In the genomic region with DNA sequence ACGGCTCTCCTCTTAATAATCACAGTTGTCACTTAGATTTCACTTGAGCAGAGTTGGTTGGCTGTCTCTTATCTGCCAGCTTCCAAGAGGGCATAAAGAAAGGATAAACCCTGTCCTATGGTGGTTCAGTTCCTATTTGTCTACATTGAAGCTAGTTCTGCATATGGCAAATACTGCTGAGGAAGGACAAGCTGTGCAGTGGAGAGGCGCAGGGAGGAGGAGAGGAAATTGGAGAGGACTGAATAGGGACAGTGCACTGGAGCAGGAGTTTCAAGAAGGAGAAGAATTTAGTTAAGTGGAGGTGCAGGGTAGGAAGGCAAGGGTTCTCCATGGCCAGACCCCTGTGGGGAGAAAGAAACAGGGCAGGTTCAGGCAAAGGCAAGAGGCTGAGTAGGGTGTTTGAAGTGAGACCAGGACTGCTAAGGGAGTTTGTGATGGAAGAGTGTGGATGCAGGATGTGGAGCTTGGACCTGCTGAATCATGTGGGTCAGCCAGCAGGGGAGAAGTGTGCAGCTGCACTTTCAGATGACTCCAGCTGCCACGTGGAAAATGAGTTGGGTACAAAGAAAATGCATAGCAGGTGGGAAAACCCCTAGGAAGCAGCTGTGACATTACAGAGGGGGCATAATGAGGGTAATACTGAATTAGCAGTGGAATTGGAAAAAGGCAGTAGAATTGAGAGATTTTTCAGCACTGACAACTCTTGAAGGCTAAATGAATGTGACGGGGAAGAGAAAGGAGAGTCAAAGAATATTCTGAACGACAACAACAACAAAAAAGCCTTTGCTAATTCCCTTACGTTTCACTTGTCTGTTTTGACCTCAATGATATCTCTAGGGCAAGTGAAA, we compare ENCODE assay signal across 9 cellular contexts.
DNase-seq lines count a peak whose midpoint lies in the region; ATAC-seq and TF ChIP-seq lines count a peak whose summit lies in the region.
"Had no signal": no experiment of that assay in that cellular context is flagged by ENCODE, and none has a peak within 500 bp of the region (broad histone marks: within the 10 kb centered on the region; RNA-seq: fewer than 3 reads in every experiment).

No MANE protein-coding gene starts in this region.

- H3K4me3 ChIP-seq in lower leg skin (ENCODE audit: low read depth, poor library complexity, severe bottlenecking), result no peak overlapping the region

- TF ChIP-seq POLR2A in erythroblast (IDR thresholded peaks at IDR 0.05; ENCODE audit: low read length) (no peak), lower leg skin (IDR thresholded peaks at IDR 0.05) (no peak)

- DNase-seq in natural killer cell, result no peak
- DNase-seq in natural killer cell treated with Interleukin-12 subunit alpha and Interleukin-12 subunit beta and Interleukin-15 and Interleukin-18, amount 100 ng/mL, for 72 hours (ENCODE audit: low spot score), result no peak
- peak; percentile 93 for DNase-seq in NCI-H69 (lab: John Stamatoyannopoulos, UW)
- DNase-seq in glomerular visceral epithelial cell (ENCODE audit: extremely low spot score), result peak; percentile 65
- DNase-seq in erythroblast (lab: John Stamatoyannopoulos, UW), result no peak
- DNase-seq in activated gamma-delta T cell treated with Interleukin-2 at 50 U/mL for 16 hours, result no peak
- DNase-seq in lower leg skin (ENCODE audit: low spot score in 2 of 2), result no peak

- TF ChIP-seq CTCF in natural killer cell (IDR thresholded peaks at IDR 0.05), result no peak
- TF ChIP-seq CTCF in lower leg skin (IDR thresholded peaks at IDR 0.05), result no peak

- H3K9me3 Mint-ChIP-seq in natural killer cell, result no peaks in the 10 kb centered on the region
- no peaks in the 10 kb centered on the region for H3K9me3 Mint-ChIP-seq in natural killer cell treated with Interleukin-12 subunit alpha and Interleukin-12 subunit beta and Interleukin-15 and Interleukin-18, amount 100 ng/mL, for 72 hours
- H3K9me3 Mint-ChIP-seq: activated CD4-positive, alpha-beta T cell treated with anti-CD3 and anti-CD28 coated beads, Interleukin-2, amount 10 ng/mL, durations not matched to agents 7 days and 5 days had no signal

- peaks cover 0 to 8% of the 10 kb centered on the region in 2 donors for H3K4me1 Mint-ChIP-seq in natural killer cell
- H3K4me1 Mint-ChIP-seq in natural killer cell treated with Interleukin-12 subunit alpha and Interleukin-12 subunit beta and Interleukin-15 and Interleukin-18, amount 100 ng/mL, for 72 hours (ENCODE audit: low read depth in 2 of 2), result peaks cover 6 to 7% of the 10 kb centered on the region in 2 donors
- H3K4me1 Mint-ChIP-seq: activated CD4-positive, alpha-beta T cell treated with anti-CD3 and anti-CD28 coated beads, Interleukin-2, amount 10 ng/mL, durations not matched to agents 7 days and 5 days had no signal

- intact Hi-C loops in natural killer cell (cut with micrococcal nuclease) (loop anchor here (1.0 to 2.0 kb wide), 2 partner anchors 138 to 688 kb away; no protein-coding TSS in a partner anchor), lower leg skin (cut with DNase I; ENCODE audit: low total_unique reads) (loop anchor here (5.0 kb wide), 1 partner anchor 138 kb away; no protein-coding TSS in a partner anchor)

- peaks cover 12 to 14% of the 10 kb centered on the region in 2 donors for H3K27me3 Mint-ChIP-seq in natural killer cell (ENCODE audit: low read depth in 2 of 2)
- peaks cover 13 to 26% of the 10 kb centered on the region in 2 donors for H3K27me3 Mint-ChIP-seq in natural killer cell treated with Interleukin-12 subunit alpha and Interleukin-12 subunit beta and Interleukin-15 and Interleukin-18, amount 100 ng/mL, for 72 hours

- H3K36me3 Mint-ChIP-seq in natural killer cell, result no peaks in the 10 kb centered on the region
- H3K36me3 Mint-ChIP-seq in natural killer cell treated with Interleukin-12 subunit alpha and Interleukin-12 subunit beta and Interleukin-15 and Interleukin-18, amount 100 ng/mL, for 72 hours, result no peaks in the 10 kb centered on the region

- H3K4me3 Mint-ChIP-seq in natural killer cell, result no peak overlapping the region
- no peak overlapping the region for H3K4me3 Mint-ChIP-seq in natural killer cell treated with Interleukin-12 subunit alpha and Interleukin-12 subunit beta and Interleukin-15 and Interleukin-18, amount 100 ng/mL, for 72 hours
- H3K4me3 Mint-ChIP-seq: activated CD4-positive, alpha-beta T cell treated with anti-CD3 and anti-CD28 coated beads, Interleukin-2, amount 10 ng/mL, durations not matched to agents 7 days and 5 days had no signal

- peak in 2 of 3 donors; percentile 28 to 40 for ATAC-seq in natural killer cell
- ATAC-seq in natural killer cell treated with Interleukin-12 subunit alpha and Interleukin-12 subunit beta and Interleukin-15 and Interleukin-18, amount 100 ng/mL, for 72 hours, result no peak
- ATAC-seq in HG03196 (IDR thresholded peaks at IDR 0.05; ENCODE audit: unreplicated experiment), result no peak

- no peak overlapping the region for H3K27ac Mint-ChIP-seq in natural killer cell
- H3K27ac Mint-ChIP-seq in natural killer cell treated with Interleukin-12 subunit alpha and Interleukin-12 subunit beta and Interleukin-15 and Interleukin-18, amount 100 ng/mL, for 72 hours, result no peak overlapping the region
- H3K27ac Mint-ChIP-seq: activated CD4-positive, alpha-beta T cell treated with anti-CD3 and anti-CD28 coated beads, Interleukin-2, amount 10 ng/mL, durations not matched to agents 7 days and 5 days had no signal

- 53 to 58% methylated on average over 6 of the region's 6 CpGs for WGBS in lower leg skin, 2 donors

Comparison
In these comparisons a context has a peak if more than half of its experiments do, and no peak if none do; other contexts are left out.
1. ATAC-seq: peak in natural killer cell (2 of 3); none in natural killer cell treated with Interleukin-12 subunit alpha and Interleukin-12 subunit beta and Interleukin-15 and Interleukin-18, amount 100 ng/mL, for 72 hours (0 of 2) and HG03196 (single experiment).
2. DNase-seq: peak in NCI-H69 (single experiment) and glomerular visceral epithelial cell (single experiment); none in natural killer cell (single experiment), natural killer cell treated with Interleukin-12 subunit alpha and Interleukin-12 subunit beta and Interleukin-15 and Interleukin-18, amount 100 ng/mL, for 72 hours (single experiment), erythroblast (0 of 2), activated gamma-delta T cell treated with Interleukin-2 at 50 U/mL for 16 hours (single experiment) and lower leg skin (0 of 2).